ENCODE assay signal across 25 cellular contexts in the genomic region with DNA sequence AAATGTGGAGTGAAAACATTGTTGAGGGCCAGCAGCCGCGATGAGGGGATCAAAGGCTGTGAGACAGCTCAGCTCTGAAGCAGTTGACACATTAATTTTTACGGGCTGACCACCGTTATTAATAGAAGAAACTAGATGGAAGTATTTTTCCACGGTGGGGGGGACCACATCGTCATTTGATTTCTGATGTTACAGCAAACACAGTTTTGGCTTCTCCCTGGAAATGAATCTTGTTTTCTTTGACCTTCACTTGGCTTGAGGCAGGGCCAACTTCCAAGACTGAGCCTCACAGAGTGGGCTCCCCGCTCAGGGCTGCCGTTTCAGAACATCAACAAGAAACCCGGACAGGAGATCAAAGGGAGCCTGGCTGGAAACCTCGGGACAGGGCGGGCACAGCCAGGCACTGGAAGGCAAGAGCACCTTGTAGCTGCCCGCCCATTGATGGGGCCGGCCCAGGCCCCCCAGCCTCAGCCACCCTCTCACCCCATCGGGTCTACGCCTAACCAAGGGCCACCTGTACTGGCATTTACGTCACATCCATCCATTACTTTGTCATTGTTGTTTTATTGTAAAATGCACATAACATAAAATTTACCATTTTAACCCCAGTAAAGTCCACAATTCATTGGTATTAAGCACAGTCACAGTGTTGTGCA.
"Had no signal": no experiment of that assay in that cellular context is flagged by ENCODE, and none has a peak within 500 bp of the region (broad histone marks: within the 10 kb centered on the region; RNA-seq: fewer than 3 reads in every experiment).

No MANE protein-coding gene starts in this region.

- H3K4me1 ChIP-seq: body of pancreas, colonic mucosa, gastrocnemius medialis, spleen, suprapubic skin, tibial artery, upper lobe of right lung had no signal

- H3K36me3 Mint-ChIP-seq: mesothelial cell of epicardium had no signal

- H3K36me3 ChIP-seq: colonic mucosa, gastrocnemius medialis, spleen, suprapubic skin, tibial artery, upper lobe of right lung had no signal

- H3K9me3 ChIP-seq: colonic mucosa, gastrocnemius medialis, suprapubic skin had no signal

- ATAC-seq: body of pancreas; gastrocnemius medialis; naive thymus-derived CD8-positive, alpha-beta T cell; upper lobe of right lung had no signal

- H3K27ac ChIP-seq: body of pancreas, colonic mucosa, gastrocnemius medialis, spleen, suprapubic skin, tibial artery, upper lobe of right lung, VCaP had no signal

- DNase-seq: activated CD4-positive, alpha-beta T cell treated with anti-CD3 and anti-CD28 coated beads for 4 hours; activated CD4-positive, alpha-beta T cell treated with anti-CD3 and anti-CD28 coated beads, Interleukin-2, amount 50 U/mL, for 48 hours; activated CD8-positive, alpha-beta memory T cell treated with anti-CD3 and anti-CD28 coated beads, Interleukin-2, amount 50 U/mL, for 4 hours; activated gamma-delta T cell treated with Interleukin-2 at 50 U/mL for 16 hours; activated naive CD4-positive, alpha-beta T cell treated with anti-CD3 and anti-CD28 coated beads, Interleukin-2, amount 50 U/mL, for 16 hours; activated T-cell treated with anti-CD3 and anti-CD28 coated beads, Interleukin-2, amount 50 U/mL, for 1 hour; amniotic stem cell; body of pancreas; colonic mucosa; effector CD8-positive, alpha-beta T cell; gastrocnemius medialis; glutamatergic neuron; islet precursor cell; naive thymus-derived CD8-positive, alpha-beta T cell; spleen; stimulated activated naive CD4-positive, alpha-beta T cell; T-helper 9 cell; tibial artery; upper lobe of right lung had no signal

- H3K27me3 ChIP-seq: body of pancreas, colonic mucosa, spleen, tibial artery, upper lobe of right lung had no signal

- FAIRE-seq: TTC549 had no signal

- H3K27ac Mint-ChIP-seq: activated T-helper 1 cell treated with anti-CD3 and anti-CD28 coated beads, Interleukin-12 subunit alpha, Interleukin-12 subunit beta, Interleukin-2, Interleukin-4 antibody, amounts not matched to agents 30 ng/mL and 10 ng/mL and 1 ng/mL, durations not matched to agents 14 hours and 24 hours and 36 hours; mesothelial cell of epicardium; naive thymus-derived CD8-positive, alpha-beta T cell; T-helper 1 cell treated with Interleukin-12 subunit alpha and Interleukin-12 subunit beta and Interleukin-4 antibody, amounts not matched to agents 30 μg/mL and 1 μg/mL, for 36 hours had no signal

- H3K4me3 Mint-ChIP-seq: activated T-helper 1 cell treated with anti-CD3 and anti-CD28 coated beads, Interleukin-12 subunit alpha, Interleukin-12 subunit beta, Interleukin-2, Interleukin-4 antibody, amounts not matched to agents 30 ng/mL and 10 ng/mL and 1 ng/mL, durations not matched to agents 14 hours and 24 hours and 36 hours; mesothelial cell of epicardium; naive thymus-derived CD8-positive, alpha-beta T cell; T-helper 1 cell treated with Interleukin-12 subunit alpha and Interleukin-12 subunit beta and Interleukin-4 antibody, amounts not matched to agents 30 μg/mL and 1 μg/mL, for 36 hours had no signal

- H3K4me3 ChIP-seq: body of pancreas, colonic mucosa, gastrocnemius medialis, spleen, suprapubic skin, tibial artery, upper lobe of right lung had no signal
